ENCODE assay signal across 16 cellular contexts in genomic region chr5:53642006-53642405, GRCh38.
DNase-seq lines count a peak whose midpoint lies in the region; ATAC-seq and TF ChIP-seq lines count a peak whose summit lies in the region.
"Had no signal": no experiment of that assay in that cellular context is flagged by ENCODE, and none has a peak within 500 bp of the region (broad histone marks: within the 10 kb centered on the region; RNA-seq: fewer than 3 reads in every experiment).

No MANE protein-coding gene starts in this region.

- dilution Hi-C loops in IMR-90 (cut with HindIII; ENCODE audit: low sequenced_read_pairs, unreplicated experiment) = no loop called here

- H3K27ac Mint-ChIP-seq in CD8-positive, alpha-beta T cell = no peak overlapping the region
- H3K27ac Mint-ChIP-seq: activated CD8-positive, alpha-beta memory T cell treated with anti-CD3 and anti-CD28 coated beads, Interleukin-2, amount 10 ng/mL, durations not matched to agents 7 days and 5 days; activated naive CD8-positive, alpha-beta T cell; CD8-positive, alpha-beta memory T cell; dendritic cell treated with granulocyte-macrophage colony-stimulating factor and Interleukin-4, amounts not matched to agents 40 ng/mL and 50 ng/mL, for 4 days; naive B cell had no signal

- H3K27me3 ChIP-seq in IMR-90 (ENCODE audit: control insufficient read depth, insufficient read depth, low read length) (no peaks in the 10 kb centered on the region), mesenchymal stem cell (ENCODE audit: control insufficient read depth in 1 of 2, insufficient read depth in 1 of 2, low read length in 2 of 2) (no peaks in the 10 kb centered on the region)
- no peaks in the 10 kb centered on the region for H3K27me3 ChIP-seq in CD8-positive, alpha-beta T cell (ENCODE audit: insufficient read depth, low read length)
- H3K27me3 ChIP-seq: gastrocnemius medialis, right lobe of liver had no signal

- H4K91ac ChIP-seq in IMR-90 (ENCODE audit: insufficient read depth, low read depth, low read length) (no peak overlapping the region), mesenchymal stem cell (ENCODE audit: low read length) (no peak overlapping the region)

- H2BK120ac ChIP-seq in IMR-90 (ENCODE audit: low read depth, low read length) (no peak overlapping the region), mesenchymal stem cell (ENCODE audit: low read depth, low read length) (no peak overlapping the region)

- H3K4me2 ChIP-seq in IMR-90 (ENCODE audit: low read depth, low read length) = peak overlapping the region; percentile 20; the same call in 1 of the 2 replicates
- no peak overlapping the region for H3K4me2 ChIP-seq in mesenchymal stem cell (ENCODE audit: low read length, poor library complexity, severe bottlenecking)

- no peak overlapping the region for H2AFZ ChIP-seq in IMR-90 (replicated peaks; ENCODE audit: low read length, poor library complexity)
- H2AFZ ChIP-seq in mesenchymal stem cell (ENCODE audit: low read depth, low read length) = no peak overlapping the region

- H3K27ac ChIP-seq in IMR-90 (ENCODE audit: insufficient read depth, low read length) = no peak overlapping the region
- H3K27ac ChIP-seq in mesenchymal stem cell (ENCODE audit: low read length, poor library complexity, severe bottlenecking) = no peak overlapping the region
- H3K27ac ChIP-seq in CD8-positive, alpha-beta T cell (ENCODE audit: low read depth, low read length) = no peak overlapping the region
- H3K27ac ChIP-seq: gastrocnemius medialis, right lobe of liver had no signal

- no TSS peak for BruUV-seq in IMR-90 (replicated peaks; lab: Mats Ljungman, UMichigan)

- POLR2A ChIA-PET in IMR-90 (lab: Charles Lee; ENCODE audit: unreplicated experiment) = no interaction called here
- POLR2A ChIA-PET in CD8-positive, alpha-beta T cell (lab: Charles Lee) = no interaction called here

- no peaks in the 10 kb centered on the region for H3K9me3 Mint-ChIP-seq in CD8-positive, alpha-beta T cell
- H3K9me3 Mint-ChIP-seq: CD8-positive, alpha-beta memory T cell; dendritic cell treated with granulocyte-macrophage colony-stimulating factor and Interleukin-4, amounts not matched to agents 40 ng/mL and 50 ng/mL, for 4 days; naive B cell had no signal

- H3K23ac ChIP-seq in IMR-90 (ENCODE audit: low read depth, low read length) (no peak overlapping the region), mesenchymal stem cell (ENCODE audit: low read length in 2 of 2) (no peak overlapping the region)

- H3K36me3 Mint-ChIP-seq in CD8-positive, alpha-beta T cell = peaks cover 47% of the 10 kb centered on the region

- in situ Hi-C loops in IMR-90 (cut with MboI; ENCODE audit: low sequenced_read_pairs) = no loop called here

- H2AK5ac ChIP-seq in IMR-90 (ENCODE audit: low read depth, low read length) (no peak overlapping the region), mesenchymal stem cell (ENCODE audit: low read length, severe bottlenecking) (no peak overlapping the region)

- intact Hi-C loops in IMR-90 (cut with micrococcal nuclease) = loop anchor here (10.0 kb wide), 1 partner anchor 573 kb away; no protein-coding TSS in a partner anchor
- intact Hi-C loops in CD8-positive, alpha-beta T cell (cut with DNase I, micrococcal nuclease) = no loop called here

- no peak overlapping the region for H3K4ac ChIP-seq in IMR-90 (ENCODE audit: low read depth, low read length)
- H3K4ac ChIP-seq in mesenchymal stem cell (ENCODE audit: low read depth in 1 of 2, low read length in 2 of 2) = no peak overlapping the region

- H3K4me3 Mint-ChIP-seq in CD8-positive, alpha-beta T cell = no peak overlapping the region
- H3K4me3 Mint-ChIP-seq: activated CD8-positive, alpha-beta memory T cell treated with anti-CD3 and anti-CD28 coated beads, Interleukin-2, amount 10 ng/mL, durations not matched to agents 7 days and 5 days; activated naive CD8-positive, alpha-beta T cell; CD8-positive, alpha-beta memory T cell; dendritic cell treated with granulocyte-macrophage colony-stimulating factor and Interleukin-4, amounts not matched to agents 40 ng/mL and 50 ng/mL, for 4 days; naive B cell had no signal

- no peak overlapping the region for H3K9ac ChIP-seq in IMR-90 (ENCODE audit: low read depth, low read length)
- no peak overlapping the region for H3K9ac ChIP-seq in mesenchymal stem cell (ENCODE audit: low read length)

- no peak for TF ChIP-seq RAD21 in IMR-90 (IDR thresholded peaks at IDR 0.05; ENCODE audit: low read length)

- no peaks in the 10 kb centered on the region for H3K27me3 Mint-ChIP-seq in CD8-positive, alpha-beta T cell (ENCODE audit: low read depth)
- H3K27me3 Mint-ChIP-seq: activated CD8-positive, alpha-beta memory T cell treated with anti-CD3 and anti-CD28 coated beads, Interleukin-2, amount 10 ng/mL, durations not matched to agents 7 days and 5 days; activated naive CD8-positive, alpha-beta T cell; CD8-positive, alpha-beta memory T cell; naive B cell had no signal

- peaks cover 9% of the 10 kb centered on the region for H3K4me1 ChIP-seq in IMR-90 (ENCODE audit: control insufficient read depth, insufficient read depth, low read length)
- no peaks in the 10 kb centered on the region for H3K4me1 ChIP-seq in mesenchymal stem cell (ENCODE audit: control insufficient read depth, insufficient read depth, low read depth, low read length)
- H3K4me1 ChIP-seq in CD8-positive, alpha-beta T cell (ENCODE audit: insufficient read depth, low read length) = no peaks in the 10 kb centered on the region
- H3K4me1 ChIP-seq: right lobe of liver had no signal

- CTCF ChIA-PET in IMR-90 (lab: Yijun Ruan, JAX) = no interaction called here
- CTCF ChIA-PET in CD8-positive, alpha-beta T cell (lab: Charles Lee) = no interaction called here

- H2AK9ac ChIP-seq in IMR-90 (replicated peaks; ENCODE audit: low read depth, low read length, poor library complexity) = no peak overlapping the region

- H2BK15ac ChIP-seq in IMR-90 (ENCODE audit: low read depth, low read length) (no peak overlapping the region), mesenchymal stem cell (ENCODE audit: low read depth, poor library complexity, severe bottlenecking) (no peak overlapping the region)

- H4K8ac ChIP-seq in IMR-90 (ENCODE audit: low read depth in 2 of 2, low read length in 2 of 2) (no peak overlapping the region), mesenchymal stem cell (ENCODE audit: low read length) (no peak overlapping the region)

- peaks cover 8% of the 10 kb centered on the region; the same call in 1 of the 2 replicates for H4K20me1 ChIP-seq in IMR-90 (ENCODE audit: insufficient read depth, low read length)

- H2BK20ac ChIP-seq in IMR-90 (ENCODE audit: low read depth, low read length) = no peak overlapping the region

- H3K4me3 ChIP-seq in IMR-90 (ENCODE audit: insufficient read depth, low read depth, low read length) (no peak overlapping the region), mesenchymal stem cell (ENCODE audit: insufficient read depth in 1 of 2, low read depth in 1 of 2, low read length in 2 of 2) (no peak overlapping the region)
- no peak overlapping the region for H3K4me3 ChIP-seq in CD8-positive, alpha-beta T cell (ENCODE audit: low read depth, low read length)
- H3K4me3 ChIP-seq: gastrocnemius medialis, right lobe of liver had no signal

- H4K5ac ChIP-seq in IMR-90 (ENCODE audit: low read depth, low read length) = no peak overlapping the region

- no peaks in the 10 kb centered on the region for H3K9me1 ChIP-seq in IMR-90 (ENCODE audit: insufficient read depth, low read length)

- no peak overlapping the region for H3K56ac ChIP-seq in IMR-90 (ENCODE audit: extremely low read depth, insufficient read depth, low read length)

- peaks cover 3% of the 10 kb centered on the region for H3K36me3 ChIP-seq in IMR-90 (ENCODE audit: control insufficient read depth, insufficient read depth, low read length)
- peaks cover 0 to 24% of the 10 kb centered on the region in 2 experiments for H3K36me3 ChIP-seq in mesenchymal stem cell (ENCODE audit: control insufficient read depth in 1 of 2, insufficient read depth in 2 of 2, low read depth in 1 of 2, low read length in 2 of 2)
- H3K36me3 ChIP-seq in CD8-positive, alpha-beta T cell (ENCODE audit: insufficient read depth, low read length) = no peaks in the 10 kb centered on the region
- H3K36me3 ChIP-seq: gastrocnemius medialis had no signal

- DNase-seq in Daoy (ENCODE audit: low read depth) (peak; percentile 3), IMR-90 (peak; percentile 17), amniotic epithelial cell (ENCODE audit: low read depth) (peak; percentile 17), mesenchymal stem cell (peak; percentile 14)
- no peak for DNase-seq in CD8-positive, alpha-beta T cell
- DNase-seq: activated CD8-positive, alpha-beta memory T cell treated with anti-CD3 and anti-CD28 coated beads, Interleukin-2, amount 10 ng/mL, durations not matched to agents 7 days and 5 days; CD8-positive, alpha-beta memory T cell; gastrocnemius medialis; naive B cell; right lobe of liver; Right ventricle myocardium superior had no signal

- H2BK12ac ChIP-seq in mesenchymal stem cell (ENCODE audit: low read length in 2 of 2) = no peak overlapping the region

- H3K9me3 ChIP-seq in IMR-90 (ENCODE audit: control insufficient read depth, insufficient read depth, low read length) (no peaks in the 10 kb centered on the region), mesenchymal stem cell (ENCODE audit: control insufficient read depth, low read length) (no peaks in the 10 kb centered on the region)
- no peaks in the 10 kb centered on the region for H3K9me3 ChIP-seq in CD8-positive, alpha-beta T cell (ENCODE audit: low read length)
- H3K9me3 ChIP-seq: gastrocnemius medialis, right lobe of liver had no signal

- no peak for TF ChIP-seq CTCF in IMR-90 (conservative IDR thresholded peaks at IDR 0.05; ENCODE audit: low read depth, low read length)
- TF ChIP-seq CTCF in CD8-positive, alpha-beta T cell (IDR thresholded peaks at IDR 0.05) = no peak

- ATAC-seq in IMR-90 (ENCODE audit: low read depth) (no peak; the same call in 1 of the 2 replicates), GM21528 (IDR thresholded peaks at IDR 0.05; ENCODE audit: low FRiP score, unreplicated experiment) (no peak), HG03159 (IDR thresholded peaks at IDR 0.05; ENCODE audit: unreplicated experiment) (no peak), GM18517 (IDR thresholded peaks at IDR 0.05; ENCODE audit: unreplicated experiment) (no peak)
- ATAC-seq in CD8-positive, alpha-beta T cell = no peak
- ATAC-seq: activated CD8-positive, alpha-beta memory T cell treated with anti-CD3 and anti-CD28 coated beads, Interleukin-2, amount 10 ng/mL, durations not matched to agents 7 days and 5 days; gastrocnemius medialis; right lobe of liver had no signal

- TF ChIP-seq POLR2A in IMR-90 (IDR thresholded peaks at IDR 0.05; ENCODE audit: low read depth, low read length) = no peak

- no peak overlapping the region for H2BK5ac ChIP-seq in IMR-90 (ENCODE audit: low read depth, low read length, poor library complexity, severe bottlenecking)
- H2BK5ac ChIP-seq in mesenchymal stem cell (ENCODE audit: low read depth, low read length, poor library complexity, severe bottlenecking) = no peak overlapping the region

- H3K14ac ChIP-seq in IMR-90 (replicated peaks; ENCODE audit: low read depth, low read length) (no peak overlapping the region), mesenchymal stem cell (ENCODE audit: low read length in 2 of 2) (no peak overlapping the region)

- H3K18ac ChIP-seq in IMR-90 (ENCODE audit: low read depth, low read length) (no peak overlapping the region), mesenchymal stem cell (ENCODE audit: low read depth in 1 of 2, low read length in 2 of 2) (no peak overlapping the region)

- H3K79me1 ChIP-seq in IMR-90 (ENCODE audit: low read depth in 1 of 2, low read length in 2 of 2) = peaks cover 15 to 27% of the 10 kb centered on the region in 2 experiments; a peak in 3 of 4 replicates
- H3K79me1 ChIP-seq in mesenchymal stem cell (replicated peaks; ENCODE audit: low read length, poor library complexity, severe bottlenecking) = peaks cover 2% of the 10 kb centered on the region

- WGBS in IMR-90 (ENCODE audit: extremely low coverage in 2 of 2, insufficient read length in 1 of 2), 2 experiments = no CpG with 5 or more reads among the region's 2 CpGs
- no CpG with 5 or more reads among the region's 2 CpGs for whole genome bisulfite sequencing in mesenchymal stem cell

- no peaks in the 10 kb centered on the region for H3K4me1 Mint-ChIP-seq in CD8-positive, alpha-beta T cell (ENCODE audit: low read depth)
- H3K4me1 Mint-ChIP-seq: activated CD8-positive, alpha-beta memory T cell treated with anti-CD3 and anti-CD28 coated beads, Interleukin-2, amount 10 ng/mL, durations not matched to agents 7 days and 5 days had no signal

Comparison
In these comparisons a context has a peak if more than half of its experiments do, and no peak if none do; other contexts are left out.
1. DNase-seq: peak in Daoy (single experiment), IMR-90 (single experiment), amniotic epithelial cell (single experiment) and mesenchymal stem cell (single experiment); none in CD8-positive, alpha-beta T cell (0 of 7).